Comparison of ENCODE assay signal across 16 cellular contexts in the genomic region with DNA sequence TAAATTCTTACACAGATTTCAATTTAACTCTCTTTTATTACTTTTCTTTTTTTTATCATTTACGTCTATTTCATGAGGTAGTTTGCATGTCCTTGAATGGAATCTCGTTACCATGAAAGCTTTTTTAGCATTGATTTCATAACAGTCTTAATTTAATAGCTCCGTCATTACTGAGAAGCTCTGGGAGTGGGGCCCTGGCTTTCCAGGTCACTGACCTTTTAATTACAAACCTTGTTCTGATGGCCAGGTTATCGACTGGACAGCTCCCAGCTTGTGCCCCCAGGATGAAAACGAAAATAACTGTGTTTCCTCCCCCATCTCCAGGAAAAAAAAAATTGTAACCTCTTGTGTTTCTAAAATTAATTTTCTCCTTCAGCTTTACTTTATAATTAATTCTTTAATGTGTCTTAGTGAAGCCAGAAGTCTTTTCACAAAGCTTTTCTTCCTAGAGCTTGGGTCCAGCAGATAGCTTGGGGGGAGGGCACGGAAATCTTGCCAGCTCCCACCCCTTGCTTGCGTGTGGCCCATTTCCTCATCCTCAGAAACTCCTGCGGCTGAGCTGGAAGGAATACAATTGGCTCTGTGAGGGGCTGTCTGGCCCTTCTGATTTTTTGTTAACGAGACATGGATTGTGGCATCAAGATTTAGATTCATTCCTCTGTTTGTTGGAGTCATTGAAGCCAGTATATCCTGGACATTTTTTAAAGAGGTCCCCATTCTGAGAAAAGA.
DNase-seq lines count a peak whose midpoint lies in the region; ATAC-seq, FAIRE-seq and TF ChIP-seq lines count a peak whose summit lies in the region.
"Had no signal": no experiment of that assay in that cellular context is flagged by ENCODE, and none has a peak within 500 bp of the region (broad histone marks: within the 10 kb centered on the region; RNA-seq: fewer than 3 reads in every experiment).

No MANE protein-coding gene starts in this region.

- in situ Hi-C loops in IMR-90 (cut with MboI; ENCODE audit: low sequenced_read_pairs) (no loop called here), gastrocnemius medialis (cut with MboI; ENCODE audit: low sequenced_read_pairs in 4 of 4) (no loop called here)

- H3K79me1 ChIP-seq in IMR-90 (ENCODE audit: low read depth in 1 of 2, low read length in 2 of 2), result peaks cover 11 to 15% of the 10 kb centered on the region in 2 experiments; a peak in 3 of 4 replicates

- peak; percentile 24; the same call in 1 of the 2 replicates for ATAC-seq in IMR-90 (ENCODE audit: low read depth)
- no peak for ATAC-seq in gastrocnemius medialis
- no peak for ATAC-seq in pancreas
- ATAC-seq: activated naive CD4-positive, alpha-beta T cell treated with anti-CD3 and anti-CD28 coated beads, Interleukin-2, amount 50 U/mL, for 72 hours; naive thymus-derived CD4-positive, alpha-beta T cell had no signal

- H2AK9ac ChIP-seq in IMR-90 (replicated peaks; ENCODE audit: low read depth, low read length, poor library complexity), result no peak overlapping the region

- H3K36me3 ChIP-seq in IMR-90 (ENCODE audit: control insufficient read depth, insufficient read depth, low read length), result peaks cover 12% of the 10 kb centered on the region
- no peaks in the 10 kb centered on the region for H3K36me3 ChIP-seq in iPS-18a (ENCODE audit: control insufficient read depth, low read depth, low read length)
- no peaks in the 10 kb centered on the region for H3K36me3 ChIP-seq in gastrocnemius medialis
- peaks cover 0 to 6% (median 0%) of the 10 kb centered on the region in 3 donors for H3K36me3 ChIP-seq in pancreas

- no TSS peak for BruUV-seq in IMR-90 (replicated peaks; lab: Mats Ljungman, UMichigan)

- no peak for FAIRE-seq in pancreas (lab: Jason Lieb, UNC)
- FAIRE-seq: colon had no signal

- H3K18ac ChIP-seq in IMR-90 (ENCODE audit: low read depth, low read length), result no peak overlapping the region

- TF ChIP-seq POLR2A in IMR-90 (IDR thresholded peaks at IDR 0.05; ENCODE audit: low read depth, low read length) (no peak), gastrocnemius medialis (IDR thresholded peaks at IDR 0.05) (no peak)

- H3K4me1 ChIP-seq in IMR-90 (ENCODE audit: control insufficient read depth, insufficient read depth, low read length), result peaks cover 8% of the 10 kb centered on the region
- peaks cover 21% of the 10 kb centered on the region for H3K4me1 ChIP-seq in iPS-18a (ENCODE audit: control insufficient read depth, low read depth, low read length)
- peaks cover 39% of the 10 kb centered on the region in 2 donors for H3K4me1 ChIP-seq in gastrocnemius medialis
- no peaks in the 10 kb centered on the region for H3K4me1 ChIP-seq in pancreas

- H2BK120ac ChIP-seq in IMR-90 (ENCODE audit: low read depth, low read length), result no peak overlapping the region

- 14% methylated on average over 1 of the region's 9 CpGs; no CpG with 5 or more reads in 1 of the 2 experiments for WGBS in IMR-90 (ENCODE audit: extremely low coverage in 2 of 2, insufficient read length in 1 of 2), 2 experiments
- WGBS in pancreas, 2 donors, result 79 to 85% methylated on average over 9 of the region's 9 CpGs

- H3K4me3 ChIP-seq in IMR-90 (ENCODE audit: insufficient read depth, low read depth, low read length), result no peak overlapping the region
- peak overlapping the region; percentile 34 for H3K4me3 ChIP-seq in iPS-18a (ENCODE audit: low read length)
- H3K4me3 ChIP-seq in gastrocnemius medialis, result no peak overlapping the region
- H3K4me3 ChIP-seq in pancreas, result no peak overlapping the region

- DNase-seq in IMR-90 (peak; percentile 54), cerebellum (ENCODE audit: low spot score) (peak; percentile 39), gastrocnemius medialis (no peak), UCSD-AML1 (lab: John Stamatoyannopoulos, UW; ENCODE audit: unreplicated experiment) (no peak), pancreas (no peak)
- no peak for DNase-seq in activated effector memory CD4-positive, alpha-beta T cell treated with anti-CD3 and anti-CD28 coated beads, Interleukin-2, amount 50 U/mL, for 16 hours
- no peak for DNase-seq in activated CD4-positive, alpha-beta T cell treated with anti-CD3 and anti-CD28 coated beads, Interleukin-2, amount 50 U/mL, for 4 hours
- DNase-seq: CD4-positive, alpha-beta T cell; islet precursor cell; naive thymus-derived CD4-positive, alpha-beta T cell; NCI-H2081; NK-92 treated with Interleukin-12 subunit alpha and Interleukin-12 subunit beta, amount 100 ng/mL, for 24 hours had no signal

- CTCF ChIA-PET in IMR-90 (lab: Yijun Ruan, JAX), result interaction anchor here (0.7 to 1.2 kb wide), 2 partner anchors 11 to 13 kb away, joined by 3 to 6 read pairs; no protein-coding TSS in a partner anchor

- H2AFZ ChIP-seq in IMR-90 (replicated peaks; ENCODE audit: low read length, poor library complexity), result no peak overlapping the region

- H4K5ac ChIP-seq in IMR-90 (ENCODE audit: low read depth, low read length), result no peak overlapping the region

- no peak overlapping the region for H3K4me2 ChIP-seq in IMR-90 (ENCODE audit: low read depth, low read length)

- no peaks in the 10 kb centered on the region for H4K20me1 ChIP-seq in IMR-90 (ENCODE audit: insufficient read depth, low read length)

- H3K27me3 ChIP-seq in IMR-90 (ENCODE audit: control insufficient read depth, insufficient read depth, low read length) (no peaks in the 10 kb centered on the region), iPS-18a (ENCODE audit: control insufficient read depth, insufficient read depth, low read length) (no peaks in the 10 kb centered on the region), gastrocnemius medialis (no peaks in the 10 kb centered on the region), pancreas (no peaks in the 10 kb centered on the region)

- no peak overlapping the region for H2AK5ac ChIP-seq in IMR-90 (ENCODE audit: low read depth, low read length)

- no peak overlapping the region for H2BK20ac ChIP-seq in IMR-90 (ENCODE audit: low read depth, low read length)

- no peak overlapping the region for H4K8ac ChIP-seq in IMR-90 (ENCODE audit: low read depth in 2 of 2, low read length in 2 of 2)

- no peak overlapping the region for H4K91ac ChIP-seq in IMR-90 (ENCODE audit: insufficient read depth, low read depth, low read length)

- no peak overlapping the region for H3K27ac ChIP-seq in IMR-90 (ENCODE audit: insufficient read depth, low read length)
- no peak overlapping the region for H3K27ac ChIP-seq in iPS-18a (ENCODE audit: low read length)
- H3K27ac ChIP-seq in gastrocnemius medialis, result peak overlapping the region; percentile 43 to 73 (median 57)
- H3K27ac ChIP-seq in pancreas, result no peak overlapping the region
- H3K27ac ChIP-seq: HL-60 had no signal

- no peak overlapping the region; the same call in 1 of the 2 replicates for H3K23ac ChIP-seq in IMR-90 (ENCODE audit: low read depth, low read length)

- intact Hi-C loops in IMR-90 (cut with micrococcal nuclease) (no loop called here), gastrocnemius medialis (cut with DNase I; ENCODE audit: low total_unique reads) (no loop called here), pancreas (cut with DNase I) (loop anchor here in 1 of 3 donors (10.0 kb wide), 1 partner anchor 74 kb away; no protein-coding TSS in a partner anchor)

- H3K14ac ChIP-seq in IMR-90 (replicated peaks; ENCODE audit: low read depth, low read length), result no peak overlapping the region

- TF ChIP-seq CTCF in IMR-90 (conservative IDR thresholded peaks at IDR 0.05; ENCODE audit: low read depth, low read length) (no peak), gastrocnemius medialis (IDR thresholded peaks at IDR 0.05 in 4 of 5, conservative IDR thresholded peaks at IDR 0.05 in 1 of 5) (no peak), pancreas (IDR thresholded peaks at IDR 0.05) (no peak)

- no peaks in the 10 kb centered on the region; the same call in 1 of the 2 replicates for H3K9me1 ChIP-seq in IMR-90 (ENCODE audit: insufficient read depth, low read length)

- no peak overlapping the region for H3K56ac ChIP-seq in IMR-90 (ENCODE audit: extremely low read depth, insufficient read depth, low read length)

- H2BK15ac ChIP-seq in IMR-90 (ENCODE audit: low read depth, low read length), result no peak overlapping the region

- dilution Hi-C loops in IMR-90 (cut with HindIII; ENCODE audit: low sequenced_read_pairs, unreplicated experiment), result no loop called here

- H3K9ac ChIP-seq in IMR-90 (ENCODE audit: low read depth, low read length), result no peak overlapping the region
- no peak overlapping the region for H3K9ac ChIP-seq in iPS-18a (ENCODE audit: low read length)

- TF ChIP-seq RAD21 in IMR-90 (IDR thresholded peaks at IDR 0.05; ENCODE audit: low read length), result no peak

- no peaks in the 10 kb centered on the region for H3K9me3 ChIP-seq in IMR-90 (ENCODE audit: control insufficient read depth, insufficient read depth, low read length)
- no peaks in the 10 kb centered on the region for H3K9me3 ChIP-seq in iPS-18a (ENCODE audit: control insufficient read depth, low read depth, low read length)
- no peaks in the 10 kb centered on the region for H3K9me3 ChIP-seq in gastrocnemius medialis
- H3K9me3 ChIP-seq in pancreas, result no peaks in the 10 kb centered on the region

- H2BK5ac ChIP-seq in IMR-90 (ENCODE audit: low read depth, low read length, poor library complexity, severe bottlenecking), result no peak overlapping the region

- POLR2A ChIA-PET in IMR-90 (lab: Charles Lee; ENCODE audit: unreplicated experiment), result interaction anchor here (0.7 kb wide), 1 partner anchor 54 kb away, joined by 4 read pairs; no protein-coding TSS in a partner anchor

- no peak overlapping the region for H3K4ac ChIP-seq in IMR-90 (ENCODE audit: low read depth, low read length)

TF ChIP-seq in IMR-90, 13 proteins besides CTCF, POLR2A, EP300 and RAD21:
- no peak for TF ChIP-seq SMC3 (IDR thresholded peaks at IDR 0.05; ENCODE audit: low read depth, low read length)
- TF ChIP-seq CEBPB (IDR thresholded peaks at IDR 0.05; ENCODE audit: low read depth, low read length), result 0 out of 2 replicates have a peak, but pooled peaks have one; percentile 14
- no peak for TF ChIP-seq BHLHE40 (IDR thresholded peaks at IDR 0.05; ENCODE audit: low read depth, low read length)

Comparison
In these comparisons a context has a peak if more than half of its experiments do, and no peak if none do; other contexts are left out.
1. DNase-seq: peak in IMR-90 (single experiment) and cerebellum (single experiment); none in gastrocnemius medialis (0 of 2), activated effector memory CD4-positive, alpha-beta T cell treated with anti-CD3 and anti-CD28 coated beads, Interleukin-2, amount 50 U/mL, for 16 hours (single experiment), UCSD-AML1 (single experiment), pancreas (0 of 6) and activated CD4-positive, alpha-beta T cell treated with anti-CD3 and anti-CD28 coated beads, Interleukin-2, amount 50 U/mL, for 4 hours (0 of 2).
2. H3K27ac ChIP-seq: peak in gastrocnemius medialis (4 of 4); none in IMR-90 (single experiment), iPS-18a (single experiment) and pancreas (0 of 4).